In genomic region chrX:2316534-2316933, GRCh38 we compare ENCODE assay signal across 27 cellular contexts.
"Had no signal": no experiment of that assay in that cellular context is flagged by ENCODE, and none has a peak within 500 bp of the region (broad histone marks: within the 10 kb centered on the region; RNA-seq: fewer than 3 reads in every experiment).

No MANE protein-coding gene starts in this region.

- FAIRE-seq: endothelial cell of umbilical vein, frontal cortex, pancreas had no signal

- H3K9me3 ChIP-seq: colonic mucosa, pancreas, psoas muscle, testis, upper lobe of right lung, vagina had no signal

- ATAC-seq: heart right ventricle; left lobe of liver; lower lobe of right lung; natural killer cell; pancreas; psoas muscle; sciatic nerve; stimulated activated naive B cell treated with anti-CD40 and anti-IgM and Interleukin-4, amounts not matched to agents 10 μg/mL and 1 μg/mL and 100 μg/mL, for 72 hours; stimulated activated naive CD8-positive, alpha-beta T cell treated with anti-CD3 and anti-CD28 coated beads, Interleukin-15, amount 100 ng/mL, for 72 hours; upper lobe of right lung had no signal

- H3K4me3 ChIP-seq: colonic mucosa, heart right ventricle, lower lobe of right lung, pancreas, psoas muscle, skin epidermis, testis, tibial nerve, upper lobe of right lung, vagina had no signal

- DNase-seq: colonic mucosa; dermis blood vessel endothelial cell; effector CD4-positive, alpha-beta T cell; endodermal cell; erythroblast; heart right ventricle; hypothalamus; islet precursor cell; lower lobe of right lung; natural killer cell; nucleus accumbens; pancreas; psoas muscle; retina; stimulated activated CD4-positive, alpha-beta T cell treated with anti-CD3 and anti-CD28 coated beads, Interleukin-2, amount 100 ng/mL, for 24 hours; stimulated activated CD4-positive, alpha-beta T cell treated with anti-CD3 and anti-CD28 coated beads, Interleukin-4, amount 100 ng/mL, for 4 hours; stimulated activated naive B cell treated with anti-CD40 and anti-IgM and Interleukin-4, amounts not matched to agents 10 μg/mL and 1 μg/mL and 100 μg/mL, for 72 hours; stimulated activated naive CD8-positive, alpha-beta T cell treated with anti-CD3 and anti-CD28 coated beads, Interleukin-15, amount 100 ng/mL, for 72 hours; testis; upper lobe of right lung had no signal

- H3K27ac ChIP-seq: colonic mucosa, heart right ventricle, lower lobe of right lung, pancreas, psoas muscle, skin epidermis, testis, tibial nerve, upper lobe of right lung, vagina had no signal

- H3K4me1 ChIP-seq: colonic mucosa, pancreas, psoas muscle, testis had no signal

- H3K36me3 ChIP-seq: colonic mucosa, heart right ventricle, lower lobe of right lung, pancreas, upper lobe of right lung, vagina had no signal

- H3K27me3 ChIP-seq: colonic mucosa, heart right ventricle, pancreas, testis, tibial nerve, upper lobe of right lung, vagina had no signal
